In the genomic region with DNA sequence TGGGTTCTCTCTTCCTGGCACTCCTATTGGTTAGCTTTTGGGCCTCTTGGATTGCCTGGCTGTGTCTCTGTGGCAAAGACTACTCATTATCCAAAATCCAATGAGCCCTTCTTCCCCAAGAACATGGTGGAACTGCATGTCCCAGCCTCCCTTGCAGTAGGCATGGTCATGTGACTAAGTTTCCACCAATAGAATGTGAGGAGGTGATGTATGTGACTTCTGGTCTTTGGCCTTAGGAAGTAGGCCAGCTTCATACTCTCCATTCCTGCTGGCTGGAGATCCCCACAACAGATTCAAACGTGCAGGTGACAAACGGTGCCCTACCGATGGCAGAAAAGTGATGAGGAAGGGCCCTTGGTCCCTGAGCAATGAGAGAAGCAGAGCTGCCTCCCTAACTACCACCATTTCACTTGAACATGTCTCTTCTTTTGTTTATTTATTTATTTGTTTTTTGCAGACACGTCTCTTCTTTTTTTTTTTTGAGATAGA, we compare ENCODE assay signal across 9 cellular contexts. TPM values are rescaled to one million over a fixed set of nuclear protein-coding genes. Genes with fewer than 3 reads are reported as not detected.
A peak's percentile ranks its signal among the peaks of the same experiment; 100 is the strongest.
DNase-seq lines count a peak whose midpoint lies in the region; ATAC-seq lines count a peak whose summit lies in the region.
"Had no signal": no experiment of that assay in that cellular context is flagged by ENCODE, and none has a peak within 500 bp of the region (broad histone marks: within the 10 kb centered on the region; RNA-seq: fewer than 3 reads in every experiment).

No MANE protein-coding gene starts in this region.

- in situ Hi-C loops in SK-MEL-5 (cut with HindIII; ENCODE audit: low pct_unique_long_range_greater_than_20kb, low sequenced_read_pairs) = no loop called here

- intact Hi-C loops in left colon (cut with DNase I, micrococcal nuclease) = no loop called here

- peak; percentile 19 for DNase-seq in EL
- DNase-seq in H4 (ENCODE audit: low spot score) = peak; percentile 37
- DNase-seq in SK-MEL-5 (ENCODE audit: low read depth, low spot score) = peak; percentile 57
- DNase-seq in left colon = no peak
- DNase-seq in NCI-H128 (lab: John Stamatoyannopoulos, UW; ENCODE audit: unreplicated experiment) = no peak
- DNase-seq: PC-9 had no signal

- ATAC-seq in left colon (peak; percentile 60), GM19328 (IDR thresholded peaks at IDR 0.05; ENCODE audit: unreplicated experiment) (no peak), GM19397 (IDR thresholded peaks at IDR 0.05; ENCODE audit: unreplicated experiment) (no peak), GM21528 (IDR thresholded peaks at IDR 0.05; ENCODE audit: low FRiP score, unreplicated experiment) (no peak)

RNA-seq across cellular contexts. Expression of gene SPN, which starts 17.3 kb away (rescaled TPM):
- 0.70 and 2.8 TPM in 2 replicates for total RNA-seq in H4 (2014; rRNA removed; shearing (Covaris generic))
- not detected in 2 replicates for total RNA-seq in SK-MEL-5 (2014; rRNA removed; shearing (Covaris generic))
- polyA plus RNA-seq in SK-MEL-5 (2015; cell fraction: cytosol; rRNA removed) = 0.08 TPM in 1 of 2 replicates, not detected in the other
- not detected in 2 replicates for polyA plus RNA-seq in SK-MEL-5 (2015; cell fraction: nucleus; rRNA removed)
- 1 to 10 TPM; 1.8 to 3.5 TPM for total RNA-seq in left colon

RNA-seq across cellular contexts. Expression of gene QPRT, which starts 33.2 kb away (rescaled TPM):
- total RNA-seq in H4 (2014; rRNA removed; shearing (Covaris generic)) = 0.27 and 0.93 TPM in 2 replicates
- total RNA-seq in SK-MEL-5 (2014; rRNA removed; shearing (Covaris generic)) = 41.1 and 46.0 TPM in 2 replicates
- polyA plus RNA-seq in SK-MEL-5 (2015; cell fraction: cytosol; rRNA removed) = 44.2 and 52.6 TPM in 2 replicates
- polyA plus RNA-seq in SK-MEL-5 (2015; cell fraction: nucleus; rRNA removed) = 19.2 and 20.7 TPM in 2 replicates
- 10 to 100 TPM; 44.9 to 47.4 TPM for total RNA-seq in left colon

Comparison
In these comparisons a context has a peak if more than half of its experiments do, and no peak if none do; other contexts are left out.
1. DNase-seq: peak in EL (single experiment), H4 (single experiment) and SK-MEL-5 (single experiment); none in left colon (0 of 2) and NCI-H128 (single experiment).
2. RNA of gene QPRT, which starts 33.2 kb away (total RNA-seq): 44.9 to 47.4 TPM in left colon and 41.1 to 46.0 TPM in SK-MEL-5; 0.27 to 0.93 TPM in H4; every median in the first group is over 10 times any median in the second.